In genomic region chr1:40625476-40626382, GRCh38 we compare ENCODE assay signal across 1 cellular context.
TF ChIP-seq lines count a peak whose summit lies in the region.

No MANE protein-coding gene starts in this region.

TF ChIP-seq in HCT116, 20 proteins besides CTCF, POLR2A, EP300 and RAD21 (continued from another document):
- TF ChIP-seq, protein P1, sequence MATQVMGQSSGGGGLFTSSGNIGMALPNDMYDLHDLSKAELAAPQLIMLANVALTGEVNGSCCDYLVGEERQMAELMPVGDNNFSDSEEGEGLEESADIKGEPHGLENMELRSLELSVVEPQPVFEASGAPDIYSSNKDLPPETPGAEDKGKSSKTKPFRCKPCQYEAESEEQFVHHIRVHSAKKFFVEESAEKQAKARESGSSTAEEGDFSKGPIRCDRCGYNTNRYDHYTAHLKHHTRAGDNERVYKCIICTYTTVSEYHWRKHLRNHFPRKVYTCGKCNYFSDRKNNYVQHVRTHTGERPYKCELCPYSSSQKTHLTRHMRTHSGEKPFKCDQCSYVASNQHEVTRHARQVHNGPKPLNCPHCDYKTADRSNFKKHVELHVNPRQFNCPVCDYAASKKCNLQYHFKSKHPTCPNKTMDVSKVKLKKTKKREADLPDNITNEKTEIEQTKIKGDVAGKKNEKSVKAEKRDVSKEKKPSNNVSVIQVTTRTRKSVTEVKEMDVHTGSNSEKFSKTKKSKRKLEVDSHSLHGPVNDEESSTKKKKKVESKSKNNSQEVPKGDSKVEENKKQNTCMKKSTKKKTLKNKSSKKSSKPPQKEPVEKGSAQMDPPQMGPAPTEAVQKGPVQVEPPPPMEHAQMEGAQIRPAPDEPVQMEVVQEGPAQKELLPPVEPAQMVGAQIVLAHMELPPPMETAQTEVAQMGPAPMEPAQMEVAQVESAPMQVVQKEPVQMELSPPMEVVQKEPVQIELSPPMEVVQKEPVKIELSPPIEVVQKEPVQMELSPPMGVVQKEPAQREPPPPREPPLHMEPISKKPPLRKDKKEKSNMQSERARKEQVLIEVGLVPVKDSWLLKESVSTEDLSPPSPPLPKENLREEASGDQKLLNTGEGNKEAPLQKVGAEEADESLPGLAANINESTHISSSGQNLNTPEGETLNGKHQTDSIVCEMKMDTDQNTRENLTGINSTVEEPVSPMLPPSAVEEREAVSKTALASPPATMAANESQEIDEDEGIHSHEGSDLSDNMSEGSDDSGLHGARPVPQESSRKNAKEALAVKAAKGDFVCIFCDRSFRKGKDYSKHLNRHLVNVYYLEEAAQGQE (IDR thresholded peaks at IDR 0.05; ENCODE audit: low read depth) = no peak
- TF ChIP-seq SIN3A (IDR thresholded peaks at IDR 0.05; ENCODE audit: low read depth) (no peak), EZH2 (IDR thresholded peaks at IDR 0.05) (no peak), TCF7L2 (IDR thresholded peaks at IDR 0.05; ENCODE audit: borderline replicate concordance, extremely low read depth, insufficient read depth, insufficient read length) (no peak), EGR1 (IDR thresholded peaks at IDR 0.05; ENCODE audit: low read depth) (no peak), ATF3 (IDR thresholded peaks at IDR 0.05) (no peak), SRF (IDR thresholded peaks at IDR 0.05; ENCODE audit: low read depth) (no peak), JUND (IDR thresholded peaks at IDR 0.05) (no peak)
